ENCODE assay signal across 11 cellular contexts in genomic region chr9:135087899-135088347, GRCh38. TPM values are rescaled to one million over a fixed set of nuclear protein-coding genes. Genes with fewer than 3 reads are reported as not detected.
DNase-seq lines count a peak whose midpoint lies in the region; ATAC-seq and TF ChIP-seq lines count a peak whose summit lies in the region.
"Had no signal": no experiment of that assay in that cellular context is flagged by ENCODE, and none has a peak within 500 bp of the region (broad histone marks: within the 10 kb centered on the region; RNA-seq: fewer than 3 reads in every experiment).

No MANE protein-coding gene starts in this region.

- no peak for TF ChIP-seq RAD21 in SK-N-SH (IDR thresholded peaks at IDR 0.05; ENCODE audit: low read length)

- no peak overlapping the region for H3K27ac Mint-ChIP-seq in endothelial cell (ENCODE audit: unreplicated experiment)
- no peak overlapping the region for H3K27ac Mint-ChIP-seq in neural progenitor cell
- no peak overlapping the region for H3K27ac Mint-ChIP-seq in natural killer cell
- H3K27ac Mint-ChIP-seq: immature natural killer cell; naive thymus-derived CD4-positive, alpha-beta T cell; stimulated activated naive B cell treated with anti-CD40 and anti-IgM and Interleukin-4, amounts not matched to agents 10 μg/mL and 1 μg/mL and 100 μg/mL, for 72 hours had no signal

- H3K4me3 Mint-ChIP-seq in endothelial cell (ENCODE audit: unreplicated experiment) (no peak overlapping the region), neural progenitor cell (peak overlapping the region; percentile 64), natural killer cell (no peak overlapping the region)
- H3K4me3 Mint-ChIP-seq: immature natural killer cell; stimulated activated naive B cell treated with anti-CD40 and anti-IgM and Interleukin-4, amounts not matched to agents 10 μg/mL and 1 μg/mL and 100 μg/mL, for 72 hours had no signal

- WGBS in SK-N-SH (ENCODE audit: low lambda C conversion rate), result no CpG with 5 or more reads among the region's 57 CpGs
- 0 to 3% methylated on average over 7 to 9 of the region's 57 CpGs for WGBS in upper lobe of left lung, 2 donors

- H3K27ac ChIP-seq in SK-N-SH (ENCODE audit: low read depth in 2 of 2, low read length in 1 of 2), result no peak overlapping the region
- no peak overlapping the region for H3K27ac ChIP-seq in neural progenitor cell
- H3K27ac ChIP-seq in upper lobe of left lung, result no peak overlapping the region

- TF ChIP-seq CTCF in SK-N-SH (IDR thresholded peaks at IDR 0.05) (no peak), endothelial cell (IDR thresholded peaks at IDR 0.05; ENCODE audit: unreplicated experiment) (no peak), neural progenitor cell (IDR thresholded peaks at IDR 0.05) (no peak), upper lobe of left lung (IDR thresholded peaks at IDR 0.05) (no peak), natural killer cell (IDR thresholded peaks at IDR 0.05) (no peak)

- H2AFZ ChIP-seq in SK-N-SH (ENCODE audit: low read depth) (no peak overlapping the region), neural progenitor cell (replicated peaks) (no peak overlapping the region)

- H3K4me2 ChIP-seq in SK-N-SH, result peak overlapping the region; percentile 59; the same call in 1 of the 2 replicates
- peak overlapping the region; percentile 88 for H3K4me2 ChIP-seq in neural progenitor cell

- H3F3A ChIP-seq in SK-N-SH (replicated peaks; ENCODE audit: insufficient read depth), result peaks cover 4% of the 10 kb centered on the region
- peaks cover 5% of the 10 kb centered on the region for H3F3A ChIP-seq in neural progenitor cell (ENCODE audit: low read depth)

- H3K79me2 ChIP-seq in SK-N-SH (ENCODE audit: insufficient read depth) (no peaks in the 10 kb centered on the region), neural progenitor cell (ENCODE audit: low read depth) (no peaks in the 10 kb centered on the region)

- no peak for TF ChIP-seq POLR2A in upper lobe of left lung (IDR thresholded peaks at IDR 0.05)

- ATAC-seq in SK-N-SH treated with all-trans-retinoic acid at 6 μM for 48 hours, result no peak
- ATAC-seq in upper lobe of left lung (ENCODE audit: low FRiP score in 2 of 2), result no peak
- ATAC-seq in natural killer cell, result no peak
- ATAC-seq: naive thymus-derived CD4-positive, alpha-beta T cell had no signal

- DNase-seq in SK-N-SH (no peak), endothelial cell (ENCODE audit: low spot score) (peak; percentile 20), neural progenitor cell (ENCODE audit: low spot score) (peak; percentile 53), upper lobe of left lung (peak in 1 of 2 donors; percentile 82), AG20443 (ENCODE audit: low spot score) (no peak), NCI-H2227 (lab: John Stamatoyannopoulos, UW; ENCODE audit: unreplicated experiment) (no peak), natural killer cell (no peak)
- DNase-seq: immature natural killer cell had no signal

- peaks cover 0 to 10% of the 10 kb centered on the region in 2 experiments; a peak in 1 of 4 replicates for H3K4me1 ChIP-seq in SK-N-SH (ENCODE audit: control insufficient read depth in 1 of 2, insufficient read depth in 2 of 2, low read depth in 1 of 2, low read length in 1 of 2)
- H3K4me1 ChIP-seq in neural progenitor cell, result peaks cover 5% of the 10 kb centered on the region
- peaks cover 21 to 40% (median 29%) of the 10 kb centered on the region in 4 donors for H3K4me1 ChIP-seq in upper lobe of left lung

- H3K36me3 ChIP-seq in SK-N-SH (replicated peaks in 1 of 2; ENCODE audit: control insufficient read depth in 1 of 2, insufficient read depth in 2 of 2, low read length in 1 of 2) (no peaks in the 10 kb centered on the region), neural progenitor cell (no peaks in the 10 kb centered on the region), upper lobe of left lung (no peaks in the 10 kb centered on the region)

- H3K9me3 ChIP-seq in SK-N-SH (no peaks in the 10 kb centered on the region), neural progenitor cell (ENCODE audit: low read depth) (no peaks in the 10 kb centered on the region), upper lobe of left lung (no peaks in the 10 kb centered on the region)

- no peaks in the 10 kb centered on the region for H3K27me3 ChIP-seq in SK-N-SH (ENCODE audit: insufficient read depth)
- peaks cover 64% of the 10 kb centered on the region for H3K27me3 ChIP-seq in neural progenitor cell
- peaks cover 0 to 27% (median 10%) of the 10 kb centered on the region in 4 donors for H3K27me3 ChIP-seq in upper lobe of left lung

- POLR2A ChIA-PET in SK-N-SH (lab: Yijun Ruan, JAX), result no interaction called here

- no peaks in the 10 kb centered on the region for H3K9me2 ChIP-seq in SK-N-SH

- H3K9me3 Mint-ChIP-seq in endothelial cell (ENCODE audit: unreplicated experiment), result no peaks in the 10 kb centered on the region
- no peaks in the 10 kb centered on the region for H3K9me3 Mint-ChIP-seq in neural progenitor cell
- peaks cover 0 to 4% of the 10 kb centered on the region in 2 donors for H3K9me3 Mint-ChIP-seq in natural killer cell

- H3K27me3 Mint-ChIP-seq in endothelial cell (ENCODE audit: unreplicated experiment) (peaks cover 27% of the 10 kb centered on the region), neural progenitor cell (ENCODE audit: insufficient read depth, low read depth) (peaks cover 37% of the 10 kb centered on the region), natural killer cell (ENCODE audit: low read depth in 2 of 2) (peaks cover 15 to 37% of the 10 kb centered on the region in 2 donors)

- H4K20me1 ChIP-seq in SK-N-SH (ENCODE audit: insufficient read depth), result 0 out of 2 replicates have a peak, but pooled peaks cover 10% of the 10 kb centered on the region
- H4K20me1 ChIP-seq in neural progenitor cell (ENCODE audit: low read depth), result peaks cover 66% of the 10 kb centered on the region

- H3K4me3 ChIP-seq in SK-N-SH (ENCODE audit: low read depth in 2 of 2, low read length in 1 of 2), result peak overlapping the region; percentile 23 to 49; a peak in 3 of 4 replicates
- H3K4me3 ChIP-seq in neural progenitor cell, result peak overlapping the region; percentile 48
- peak overlapping the region in 3 of 4 donors; percentile 41 to 49 (median 46) for H3K4me3 ChIP-seq in upper lobe of left lung

- intact Hi-C loops in natural killer cell (cut with micrococcal nuclease), result no loop called here

- H3K4me1 Mint-ChIP-seq in endothelial cell (ENCODE audit: unreplicated experiment) (peaks cover 7% of the 10 kb centered on the region), neural progenitor cell (peaks cover 13% of the 10 kb centered on the region), natural killer cell (peaks cover 6% of the 10 kb centered on the region in 2 donors)

- CTCF ChIA-PET in SK-N-SH (lab: Yijun Ruan, JAX), result interaction anchor here (0.8 to 9.9 kb wide), 36 partner anchors 9 to 639 kb away, joined by 3 to 290 read pairs (median 6); no protein-coding TSS in a partner anchor

- no peak overlapping the region for H3K9ac ChIP-seq in SK-N-SH
- H3K9ac ChIP-seq in neural progenitor cell, result no peak overlapping the region

- H3K36me3 Mint-ChIP-seq in endothelial cell (ENCODE audit: low read depth, unreplicated experiment) (peaks cover 3% of the 10 kb centered on the region), neural progenitor cell (peaks cover 5% of the 10 kb centered on the region), natural killer cell (no peaks in the 10 kb centered on the region)
- H3K36me3 Mint-ChIP-seq: immature natural killer cell; stimulated activated naive B cell treated with anti-CD40 and anti-IgM and Interleukin-4, amounts not matched to agents 10 μg/mL and 1 μg/mL and 100 μg/mL, for 72 hours had no signal

- TF ChIP-seq EP300 in SK-N-SH (IDR thresholded peaks at IDR 0.05; ENCODE audit: borderline replicate concordance in 1 of 2, low read depth in 1 of 2, low read length in 1 of 2), result no peak
- TF ChIP-seq EP300 in upper lobe of left lung (IDR thresholded peaks at IDR 0.05), result no peak

TF ChIP-seq in SK-N-SH, 30 proteins besides CTCF, POLR2A, EP300 and RAD21 (continues in another document):
- no peak for TF ChIP-seq CHD2 (IDR thresholded peaks at IDR 0.05; ENCODE audit: low read length, partially characterized antibody)
- TF ChIP-seq TCF12 (IDR thresholded peaks at IDR 0.05), result no peak
- no peak for TF ChIP-seq SMC3 (IDR thresholded peaks at IDR 0.05; ENCODE audit: low read depth, low read length)
- no peak for TF ChIP-seq PBX3 (IDR thresholded peaks at IDR 0.05)
- TF ChIP-seq TAF1 (IDR thresholded peaks at IDR 0.05; ENCODE audit: borderline replicate concordance, low read depth, low read length), result no peak

TF ChIP-seq in SK-N-SH treated with all-trans-retinoic acid at 6 μM for 48 hours, 23 proteins besides CTCF, POLR2A, EP300 and RAD21 (continues in another document):
- TF ChIP-seq BACH2 (CRISPR knock-in tag; IDR thresholded peaks at IDR 0.05; ENCODE audit: borderline replicate concordance), result no peak
- no peak for TF ChIP-seq PATZ1 (CRISPR knock-in tag; IDR thresholded peaks at IDR 0.05; ENCODE audit: borderline replicate concordance)

RNA-seq across cellular contexts. Expression of gene OLFM1, which starts 0.5 kb away (rescaled TPM):
- 13.3 and 15.9 TPM in 2 replicates for polyA plus RNA-seq in SK-N-SH (2012; rRNA removed)
- 16.6 and 17.2 TPM in 2 replicates for polyA plus RNA-seq in SK-N-SH (2012; cell fraction: cytosol; rRNA removed)
- polyA plus RNA-seq in SK-N-SH (2012; cell fraction: nucleus; rRNA removed), result 6.9 and 7.5 TPM in 2 replicates
- total RNA-seq in endothelial cell (ENCODE audit: unreplicated experiment) (0.74 TPM), neural progenitor cell (ENCODE audit: low replicate concordance) (4.0 and 6.6 TPM in 2 replicates), upper lobe of left lung (10 to 100 TPM in 4 of 6 donors, 1 to 10 TPM in 2; 3.1 to 47.9 (median 18.5) TPM), natural killer cell (under 1 TPM in 1 of 3 donors, not detected in 2; 0.18 TPM)
- polyA plus RNA-seq: immature natural killer cell; naive thymus-derived CD4-positive, alpha-beta T cell had no signal

Comparison
In these comparisons a context has a peak if more than half of its experiments do, and no peak if none do; other contexts are left out.
1. DNase-seq: peak in endothelial cell (single experiment) and neural progenitor cell (single experiment); none in SK-N-SH (single experiment), AG20443 (single experiment), NCI-H2227 (single experiment) and natural killer cell (single experiment).
2. Peak in every context shown above with its lines, with median percentiles within 50 percentile points of each other: H3K4me3 ChIP-seq.